In genomic region chr14:47917344-47917954, GRCh38 we compare ENCODE assay signal across 8 cellular contexts.
DNase-seq lines count a peak whose midpoint lies in the region; ATAC-seq, FAIRE-seq and TF ChIP-seq lines count a peak whose summit lies in the region.

No MANE protein-coding gene starts in this region.

- no peaks in the 10 kb centered on the region for H3K9me3 ChIP-seq in SK-N-MC (ENCODE audit: low read depth, low read length)
- no peaks in the 10 kb centered on the region for H3K9me3 ChIP-seq in uterus

- H3K4me1 ChIP-seq in uterus, result no peaks in the 10 kb centered on the region

- no peak overlapping the region for H3K27ac ChIP-seq in SK-N-MC
- H3K27ac ChIP-seq in uterus, result no peak overlapping the region

- no peak for TF ChIP-seq CTCF in uterus (IDR thresholded peaks at IDR 0.05)

- H3K9ac ChIP-seq in SK-N-MC (ENCODE audit: insufficient read length), result no peak overlapping the region

- H3K36me3 ChIP-seq in SK-N-MC (ENCODE audit: insufficient read depth, low read length) (no peaks in the 10 kb centered on the region), uterus (no peaks in the 10 kb centered on the region)

- FAIRE-seq in H54 (lab: Jason Lieb, UNC), result no peak

- DNase-seq in COLO668 (lab: John Stamatoyannopoulos, UW; ENCODE audit: unreplicated experiment) (peak; percentile 5), SK-N-MC (ENCODE audit: low read depth, low spot score) (peak; percentile 16), iPS-NIHi11 (ENCODE audit: low spot score) (peak; percentile 21), HuH-7.5 (ENCODE audit: low spot score) (no peak), H54 (ENCODE audit: insufficient read length, low spot score) (no peak), uterus (no peak)
- no peak for DNase-seq in activated CD4-positive, alpha-beta T cell treated with anti-CD3 and anti-CD28 coated beads, Interleukin-2, amount 50 U/mL, for 1 hour

- ATAC-seq in HG03442 (IDR thresholded peaks at IDR 0.05; ENCODE audit: unreplicated experiment), result peak; percentile 55

- H3K27me3 ChIP-seq in uterus, result no peaks in the 10 kb centered on the region

- H3K4me3 ChIP-seq in SK-N-MC (no peak overlapping the region), uterus (no peak overlapping the region)

- intact Hi-C loops in uterus (cut with DNase I; ENCODE audit: low total_unique reads), result no loop called here

- no peak for TF ChIP-seq POLR2A in H54 (IDR thresholded peaks at IDR 0.05; ENCODE audit: low read depth, low read length)
- no peak for TF ChIP-seq POLR2A in uterus (IDR thresholded peaks at IDR 0.05)

Comparison
In these comparisons a context has a peak if more than half of its experiments do, and no peak if none do; other contexts are left out.
1. DNase-seq: peak in COLO668 (single experiment), SK-N-MC (single experiment) and iPS-NIHi11 (single experiment); none in HuH-7.5 (single experiment), activated CD4-positive, alpha-beta T cell treated with anti-CD3 and anti-CD28 coated beads, Interleukin-2, amount 50 U/mL, for 1 hour (single experiment), H54 (single experiment) and uterus (0 of 2).